In genomic region chr7:120609136-120609753, GRCh38 we compare ENCODE assay signal across 32 cellular contexts.
"Had no signal": no experiment of that assay in that cellular context is flagged by ENCODE, and none has a peak within 500 bp of the region (broad histone marks: within the 10 kb centered on the region; RNA-seq: fewer than 3 reads in every experiment).

No MANE protein-coding gene starts in this region.

- H3K4me1 ChIP-seq: body of pancreas, colonic mucosa, foreskin keratinocyte, heart left ventricle, pancreas, prostate gland, right atrium auricular region, suprapubic skin, tibial artery had no signal

- DNase-seq: activated CD4-positive, alpha-beta T cell treated with anti-CD3 and anti-CD28 coated beads for 4 hours; activated CD4-positive, alpha-beta T cell treated with anti-CD3 and anti-CD28 coated beads, Interleukin-2, amount 50 U/mL, for 4 hours; activated naive CD4-positive, alpha-beta T cell; activated T-cell treated with anti-CD3 and anti-CD28 coated beads for 4 hours; activated T-cell treated with anti-CD3 and anti-CD28 coated beads, Interleukin-2, amount 50 U/mL, for 72 hours; anterior cingulate cortex; body of pancreas; cerebellar nuclear complex; colonic mucosa; effector CD8-positive, alpha-beta T cell; foreskin keratinocyte; heart left ventricle; hypothalamus; immature natural killer cell; kidney; left colon; midbrain; naive thymus-derived CD4-positive, alpha-beta T cell; nucleus accumbens; pancreas; stimulated activated CD4-positive, alpha-beta T cell treated with anti-CD3 and anti-CD28 coated beads, Interleukin-15, amount 100 ng/mL, for 24 hours; stimulated activated CD4-positive, alpha-beta T cell treated with anti-CD3 and anti-CD28 coated beads, Interleukin-2, amount 100 ng/mL, for 24 hours; stimulated activated naive B cell treated with anti-CD40 and anti-IgM and Interleukin-4, amounts not matched to agents 10 μg/mL and 1 μg/mL and 100 μg/mL, for 72 hours; tibial artery had no signal

- H3K9me3 Mint-ChIP-seq: neural crest cell had no signal

- H3K27ac Mint-ChIP-seq: activated naive CD4-positive, alpha-beta T cell treated with anti-CD3 and anti-CD28 coated beads, Interleukin-2, amount 50 U/mL, for 72 hours; activated T-cell treated with anti-CD3 and anti-CD28 coated beads, Interleukin-2, amount 50 U/mL, for 72 hours; immature natural killer cell; naive thymus-derived CD4-positive, alpha-beta T cell; stimulated activated naive B cell treated with anti-CD40 and anti-IgM and Interleukin-4, amounts not matched to agents 10 μg/mL and 1 μg/mL and 100 μg/mL, for 72 hours had no signal

- H3K36me3 ChIP-seq: cardiac muscle cell, colonic mucosa, heart left ventricle, pancreas, prostate gland, right atrium auricular region, suprapubic skin, tibial artery had no signal

- H3K4me3 ChIP-seq: body of pancreas, cardiac muscle cell, colonic mucosa, heart left ventricle, pancreas, prostate gland, right atrium auricular region, suprapubic skin, tibial artery had no signal

- ATAC-seq: activated naive CD4-positive, alpha-beta T cell treated with anti-CD3 and anti-CD28 coated beads, Interleukin-2, amount 50 U/mL, for 72 hours; activated T-cell treated with anti-CD3 and anti-CD28 coated beads, Interleukin-2, amount 50 U/mL, for 72 hours; body of pancreas; foreskin keratinocyte; heart left ventricle; left colon; naive thymus-derived CD4-positive, alpha-beta T cell; pancreas; stimulated activated naive B cell treated with anti-CD40 and anti-IgM and Interleukin-4, amounts not matched to agents 10 μg/mL and 1 μg/mL and 100 μg/mL, for 72 hours had no signal

- H3K27me3 ChIP-seq: body of pancreas, cardiac muscle cell, colonic mucosa, foreskin keratinocyte, heart left ventricle, pancreas, right atrium auricular region, suprapubic skin, tibial artery had no signal

- H3K9me3 ChIP-seq: body of pancreas, colonic mucosa, heart left ventricle, pancreas, prostate gland, right atrium auricular region, suprapubic skin, tibial artery had no signal

- H3K4me1 Mint-ChIP-seq: immature natural killer cell; naive thymus-derived CD4-positive, alpha-beta T cell; stimulated activated naive B cell treated with anti-CD40 and anti-IgM and Interleukin-4, amounts not matched to agents 10 μg/mL and 1 μg/mL and 100 μg/mL, for 72 hours had no signal

- H3K36me3 Mint-ChIP-seq: activated naive CD4-positive, alpha-beta T cell treated with anti-CD3 and anti-CD28 coated beads, Interleukin-2, amount 50 U/mL, for 72 hours; immature natural killer cell; naive thymus-derived CD4-positive, alpha-beta T cell; stimulated activated naive B cell treated with anti-CD40 and anti-IgM and Interleukin-4, amounts not matched to agents 10 μg/mL and 1 μg/mL and 100 μg/mL, for 72 hours had no signal

- H3K27ac ChIP-seq: body of pancreas, cardiac muscle cell, colonic mucosa, epithelial cell of prostate, foreskin keratinocyte, heart left ventricle, pancreas, prostate gland, right atrium auricular region, suprapubic skin, tibial artery, VCaP had no signal

- H3K27me3 Mint-ChIP-seq: naive thymus-derived CD4-positive, alpha-beta T cell; stimulated activated naive B cell treated with anti-CD40 and anti-IgM and Interleukin-4, amounts not matched to agents 10 μg/mL and 1 μg/mL and 100 μg/mL, for 72 hours had no signal

- H3K4me3 Mint-ChIP-seq: activated T-cell treated with anti-CD3 and anti-CD28 coated beads, Interleukin-2, amount 50 U/mL, for 72 hours; immature natural killer cell; naive thymus-derived CD4-positive, alpha-beta T cell; neural crest cell; stimulated activated naive B cell treated with anti-CD40 and anti-IgM and Interleukin-4, amounts not matched to agents 10 μg/mL and 1 μg/mL and 100 μg/mL, for 72 hours had no signal
